In the genomic region with DNA sequence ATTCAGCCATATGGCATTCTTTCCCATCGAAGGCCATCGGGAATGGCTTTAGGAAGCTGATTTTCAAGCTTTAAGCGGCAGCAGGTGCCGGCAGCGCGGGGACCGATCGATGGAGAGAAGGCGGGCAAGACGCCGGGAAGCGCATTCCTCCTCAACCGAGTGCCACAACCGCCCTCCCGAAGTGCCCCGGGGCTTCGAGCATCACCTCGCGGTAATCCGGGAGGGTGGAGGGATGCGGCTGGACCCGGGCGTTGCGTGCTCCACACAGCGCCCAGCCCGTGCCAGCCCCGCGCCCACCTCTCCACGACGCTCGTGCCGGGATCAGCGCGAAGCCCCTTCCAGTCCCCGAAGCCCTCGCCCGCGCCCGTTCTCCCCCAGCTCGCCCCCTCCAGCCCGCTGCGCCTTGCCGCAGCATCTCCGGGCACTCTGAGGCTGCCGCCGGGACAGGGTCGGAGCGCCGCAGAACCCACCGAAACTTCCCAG, we compare ENCODE assay signal across 8 cellular contexts. TPM values are rescaled to one million over a fixed set of nuclear protein-coding genes. Genes with fewer than 3 reads are reported as not detected.
DNase-seq lines count a peak whose midpoint lies in the region; ATAC-seq lines count a peak whose summit lies in the region.

No MANE protein-coding gene starts in this region.

- ATAC-seq in left ventricle myocardium superior (peak; percentile 66), sciatic nerve (peak; percentile 68), HG03196 (IDR thresholded peaks at IDR 0.05; ENCODE audit: unreplicated experiment) (no peak), GM18861 (IDR thresholded peaks at IDR 0.05; ENCODE audit: unreplicated experiment) (no peak)

- intact Hi-C loops in left ventricle myocardium superior (cut with micrococcal nuclease), result no loop called here
- intact Hi-C loops in sciatic nerve (cut with DNase I), result no loop called here

- DNase-seq in EL (peak; percentile 28), NCI-H526 treated with DMSO at 0.1 percent for 48 hours (lab: John Stamatoyannopoulos, UW) (peak; percentile 23), left ventricle myocardium superior (peak; percentile 50), sciatic nerve (ENCODE audit: low spot score) (peak; percentile 63), NCI-H1048 (lab: John Stamatoyannopoulos, UW) (no peak)
- peak; percentile 52 for DNase-seq in activated naive CD4-positive, alpha-beta T cell treated with anti-CD3 and anti-CD28 coated beads, Interleukin-2, amount 50 U/mL, for 16 hours

RNA-seq across cellular contexts. Expression of a gene that starts 3.2 kb away (rescaled TPM):
- 1.0 TPM for total RNA-seq in left ventricle myocardium superior
- total RNA-seq in sciatic nerve, result 8.0 TPM

Comparison
In these comparisons a context has a peak if more than half of its experiments do, and no peak if none do; other contexts are left out.
1. ATAC-seq: peak in left ventricle myocardium superior (single experiment) and sciatic nerve (single experiment); none in HG03196 (single experiment) and GM18861 (single experiment).